Comparison of ENCODE assay signal across 8 cellular contexts in the genomic region with DNA sequence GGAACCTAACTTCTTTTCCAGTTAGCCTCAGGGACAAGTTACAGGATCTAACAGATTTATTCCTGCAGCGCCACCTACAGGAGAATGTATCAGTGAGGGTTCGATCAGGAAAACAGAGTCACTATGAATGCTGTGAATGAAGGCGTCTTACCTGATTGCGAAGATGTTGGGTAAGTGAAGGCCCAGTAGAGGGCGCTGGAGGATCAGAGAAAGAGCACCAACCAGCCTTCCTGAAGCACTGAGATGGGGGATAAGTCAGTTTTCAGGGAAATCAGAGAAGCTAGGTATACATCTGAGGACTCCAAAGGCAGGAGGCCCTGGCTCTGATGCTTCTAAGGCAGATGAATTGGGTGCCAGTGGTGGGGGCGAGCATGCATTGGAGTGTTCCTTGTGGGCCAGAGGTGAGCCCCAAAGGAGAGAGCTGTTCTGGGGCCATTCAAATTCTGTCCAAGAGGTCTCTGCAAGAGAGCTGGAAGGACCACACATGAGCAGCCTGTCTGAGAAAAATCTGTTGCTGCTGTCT.
DNase-seq lines count a peak whose midpoint lies in the region; ATAC-seq and TF ChIP-seq lines count a peak whose summit lies in the region.

No MANE protein-coding gene starts in this region.

- H3K27me3 ChIP-seq in foreskin keratinocyte = peaks cover 7% of the 10 kb centered on the region

- H3K27me3 Mint-ChIP-seq in activated B cell treated with CpG ODN at 0.5 μM for 24 hours = no peaks in the 10 kb centered on the region
- no peaks in the 10 kb centered on the region for H3K27me3 Mint-ChIP-seq in osteocyte (ENCODE audit: unreplicated experiment)

- intact Hi-C loops in activated B cell treated with CpG ODN at 0.5 μM for 24 hours (cut with micrococcal nuclease) (loop anchor here (1.0 to 10.0 kb wide), 4 partner anchors 121 to 1775 kb away; no protein-coding TSS in a partner anchor), posterior vena cava (cut with DNase I) (loop anchor here in 1 of 2 donors (5.0 kb wide), 1 partner anchor 372 kb away; no protein-coding TSS in a partner anchor)

- H3K27ac Mint-ChIP-seq in activated B cell treated with CpG ODN at 0.5 μM for 24 hours = no peak overlapping the region
- no peak overlapping the region for H3K27ac Mint-ChIP-seq in osteocyte (ENCODE audit: unreplicated experiment)

- POLR2A ChIA-PET in activated B cell treated with CpG ODN at 0.5 μM for 24 hours (lab: Charles Lee) = no interaction called here

- H3K36me3 Mint-ChIP-seq in activated B cell treated with CpG ODN at 0.5 μM for 24 hours (ENCODE audit: low read depth) (no peaks in the 10 kb centered on the region), osteocyte (ENCODE audit: unreplicated experiment) (no peaks in the 10 kb centered on the region)

- CTCF ChIA-PET in activated B cell treated with CpG ODN at 0.5 μM for 24 hours (lab: Charles Lee) = interaction anchor here (0.6 kb wide), 3 partner anchors 16 to 122 kb away, joined by 3 read pairs; no protein-coding TSS in a partner anchor

- TF ChIP-seq CTCF in activated B cell treated with CpG ODN at 0.5 μM for 24 hours (IDR thresholded peaks at IDR 0.05) (no peak), foreskin keratinocyte (conservative IDR thresholded peaks at IDR 0.05) (peak; percentile 100), osteocyte (IDR thresholded peaks at IDR 0.05) (peak; percentile 85)

- peaks cover 4% of the 10 kb centered on the region for H3K4me1 Mint-ChIP-seq in activated B cell treated with CpG ODN at 0.5 μM for 24 hours
- no peaks in the 10 kb centered on the region for H3K4me1 Mint-ChIP-seq in osteocyte (ENCODE audit: unreplicated experiment)

- ATAC-seq in GM19397 (IDR thresholded peaks at IDR 0.05; ENCODE audit: unreplicated experiment) (peak; percentile 99), HG03354 (IDR thresholded peaks at IDR 0.05; ENCODE audit: poor library complexity, severe bottlenecking, unreplicated experiment) (peak; percentile 98), activated B cell treated with CpG ODN at 0.5 μM for 24 hours (ENCODE audit: low read depth) (peak; percentile 54), foreskin keratinocyte (peak; percentile 98)

- no peak overlapping the region for H3K27ac ChIP-seq in foreskin keratinocyte

- H3K9me3 Mint-ChIP-seq in activated B cell treated with CpG ODN at 0.5 μM for 24 hours = no peaks in the 10 kb centered on the region
- H3K9me3 Mint-ChIP-seq in osteocyte (ENCODE audit: unreplicated experiment) = no peaks in the 10 kb centered on the region

- H3K4me1 ChIP-seq in foreskin keratinocyte = no peaks in the 10 kb centered on the region

- DNase-seq in ELF-1 (ENCODE audit: low read depth, low spot score) (peak; percentile 98), NCI-H2196 treated with DMSO at 0.1 percent for 48 hours (lab: John Stamatoyannopoulos, UW; ENCODE audit: unreplicated experiment) (peak; percentile 20), activated B cell treated with CpG ODN at 0.5 μM for 24 hours (no peak), foreskin keratinocyte (peak; percentile 72 to 89), osteocyte (ENCODE audit: extremely low spot score, unreplicated experiment) (no peak), posterior vena cava (ENCODE audit: low spot score) (no peak)

- H3K4me3 Mint-ChIP-seq in activated B cell treated with CpG ODN at 0.5 μM for 24 hours (no peak overlapping the region), osteocyte (ENCODE audit: unreplicated experiment) (no peak overlapping the region)

Comparison
In these comparisons a context has a peak if more than half of its experiments do, and no peak if none do; other contexts are left out.
1. DNase-seq: peak in ELF-1 (single experiment), NCI-H2196 treated with DMSO at 0.1 percent for 48 hours (single experiment) and foreskin keratinocyte (2 of 2); none in activated B cell treated with CpG ODN at 0.5 μM for 24 hours (single experiment), osteocyte (single experiment) and posterior vena cava (single experiment).
2. Peak in every context shown above with its lines, with median percentiles within 50 percentile points of each other: ATAC-seq.